ENCODE assay signal across 8 cellular contexts in the genomic region with DNA sequence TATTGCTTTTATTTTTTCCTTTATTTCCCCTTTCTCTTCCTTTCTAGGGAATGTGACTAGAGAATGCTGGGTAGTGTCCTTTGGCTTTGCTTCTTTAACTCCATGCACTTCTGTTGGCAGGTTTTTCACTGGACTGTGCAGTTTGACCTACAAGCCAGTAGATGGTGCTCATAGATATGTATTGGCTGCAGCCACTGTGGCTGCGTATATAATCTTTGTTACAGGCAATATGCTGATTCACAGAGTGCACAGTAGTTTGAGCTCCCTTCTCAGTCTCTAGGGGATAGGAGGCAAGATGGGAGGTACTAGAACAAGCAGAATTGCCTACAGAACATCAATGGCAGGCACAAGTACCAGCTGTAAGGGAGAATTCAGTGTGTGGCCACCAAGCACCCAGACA.
DNase-seq lines count a peak whose midpoint lies in the region; ATAC-seq and TF ChIP-seq lines count a peak whose summit lies in the region.

No MANE protein-coding gene starts in this region.

- peak; percentile 96 for ATAC-seq in GM19351 (IDR thresholded peaks at IDR 0.05; ENCODE audit: unreplicated experiment)

- no peaks in the 10 kb centered on the region for H3K27me3 ChIP-seq in AG04450 (ENCODE audit: control insufficient read depth, insufficient read depth, low read length)
- no peaks in the 10 kb centered on the region for H3K27me3 ChIP-seq in transverse colon

- WGBS in transverse colon (ENCODE audit: low coverage in 1 of 2), 2 donors, result 67 to 81% methylated on average over 1 of the region's 1 CpG

- no peak overlapping the region for H3K4me3 ChIP-seq in AG04450 (ENCODE audit: low read depth, low read length)
- no peak overlapping the region for H3K4me3 ChIP-seq in LNCaP clone FGC (ENCODE audit: low read depth, low read length)
- no peak overlapping the region for H3K4me3 ChIP-seq in transverse colon

- H3K27ac ChIP-seq in AG04450 (ENCODE audit: low read depth, low read length), result no peak overlapping the region
- H3K27ac ChIP-seq in VCaP, result no peak overlapping the region
- H3K27ac ChIP-seq in transverse colon, result no peak overlapping the region

- H3K9me3 ChIP-seq in AG04450 (ENCODE audit: control insufficient read depth, insufficient read depth, low read length), result peaks cover 28% of the 10 kb centered on the region
- H3K9me3 ChIP-seq in transverse colon, result peaks cover 0 to 6% of the 10 kb centered on the region in 2 donors

- no peaks in the 10 kb centered on the region for H3K4me1 ChIP-seq in transverse colon

- POLR2A ChIA-PET in AG04450 (lab: Yijun Ruan, JAX), result no interaction called here

- H3K4me1 Mint-ChIP-seq in neural crest cell, result no peaks in the 10 kb centered on the region

- no peaks in the 10 kb centered on the region for H3K36me3 ChIP-seq in transverse colon

- peaks cover 18% of the 10 kb centered on the region for H3K9me3 Mint-ChIP-seq in neural crest cell

- no peak overlapping the region for H3K27ac Mint-ChIP-seq in neural crest cell (ENCODE audit: unreplicated experiment)

- TF ChIP-seq CTCF in AG04450 (IDR thresholded peaks at IDR 0.05; ENCODE audit: low read depth, low read length) (peak; percentile 73), LNCaP clone FGC (IDR thresholded peaks at IDR 0.05; ENCODE audit: control insufficient read depth, extremely low read depth, insufficient read depth) (peak; percentile 86), VCaP (conservative IDR thresholded peaks at IDR 0.05) (peak; percentile 47), neural crest cell (conservative IDR thresholded peaks at IDR 0.05) (peak; percentile 57), transverse colon (IDR thresholded peaks at IDR 0.05) (peak in 1 of 5 experiments; percentile 18)

- no peak overlapping the region for H3K4me3 Mint-ChIP-seq in neural crest cell

- DNase-seq in AG04450 (ENCODE audit: low read depth, low spot score), result peak; percentile 3
- DNase-seq in LNCaP clone FGC (ENCODE audit: low read depth), result peak; percentile 46
- no peak for DNase-seq in neural crest cell (ENCODE audit: low read depth, low spot score)
- no peak for DNase-seq in activated T-cell treated with anti-CD3 and anti-CD28 coated beads, Interleukin-2, amount 50 U/mL, for 1 hour
- no peak for DNase-seq in transverse colon
- DNase-seq in OCI-M2 (lab: John Stamatoyannopoulos, UW; ENCODE audit: unreplicated experiment), result no peak

- TF ChIP-seq POLR2A in transverse colon (IDR thresholded peaks at IDR 0.05), result no peak

- CTCF ChIA-PET in AG04450 (lab: Charles Lee), result interaction anchor here (0.5 to 1.3 kb wide), 14 partner anchors 9 to 1311 kb away, joined by 3 to 9 read pairs (median 3); no protein-coding TSS in a partner anchor

- no peaks in the 10 kb centered on the region for H3K27me3 Mint-ChIP-seq in neural crest cell (ENCODE audit: low read depth)

- TF ChIP-seq EP300 in transverse colon (IDR thresholded peaks at IDR 0.05; ENCODE audit: low read depth), result no peak

- H3K36me3 Mint-ChIP-seq in neural crest cell (ENCODE audit: low read depth), result peaks cover 3% of the 10 kb centered on the region

- in situ Hi-C loops in transverse colon (cut with MboI; ENCODE audit: low pct_ligation_motif_present in 1 of 4, low pct_unique_long_range_greater_than_20kb in 1 of 4, low sequenced_read_pairs in 3 of 4), result no loop called here

- intact Hi-C loops in transverse colon (cut with DNase I; ENCODE audit: low total_unique reads), result no loop called here

Comparison
In these comparisons a context has a peak if more than half of its experiments do, and no peak if none do; other contexts are left out.
1. DNase-seq: peak in AG04450 (single experiment) and LNCaP clone FGC (single experiment); none in neural crest cell (single experiment), activated T-cell treated with anti-CD3 and anti-CD28 coated beads, Interleukin-2, amount 50 U/mL, for 1 hour (single experiment), transverse colon (single experiment) and OCI-M2 (single experiment).